Comparison of ENCODE assay signal across 17 cellular contexts in genomic region chr3:178443634-178444033, GRCh38.
DNase-seq lines count a peak whose midpoint lies in the region; ATAC-seq and TF ChIP-seq lines count a peak whose summit lies in the region.
"Had no signal": no experiment of that assay in that cellular context is flagged by ENCODE, and none has a peak within 500 bp of the region (broad histone marks: within the 10 kb centered on the region; RNA-seq: fewer than 3 reads in every experiment).

No MANE protein-coding gene starts in this region.

- H3K36me3 ChIP-seq in HCT116 (ENCODE audit: control insufficient read depth in 1 of 2, insufficient read depth in 2 of 2, low read length in 2 of 2): no peaks in the 10 kb centered on the region
- H3K36me3 ChIP-seq: colonic mucosa, lower lobe of right lung had no signal

- peak; percentile 61 for TF ChIP-seq RAD21 in HCT116 (IDR thresholded peaks at IDR 0.05; ENCODE audit: low read depth)

- H3K27me3 ChIP-seq in HCT116 (ENCODE audit: insufficient read depth, low read length): no peaks in the 10 kb centered on the region
- H3K27me3 ChIP-seq: colonic mucosa had no signal

- H4K20me1 ChIP-seq in HCT116 (ENCODE audit: insufficient read depth): no peaks in the 10 kb centered on the region

- no peak overlapping the region for H3K9ac ChIP-seq in HCT116 (ENCODE audit: low read length)

- H2AFZ ChIP-seq in HCT116 (ENCODE audit: low read depth, low read length, poor library complexity, severe bottlenecking): no peak overlapping the region

- no peak overlapping the region for H3K4me3 ChIP-seq in AG10803 (ENCODE audit: low read length)
- H3K4me3 ChIP-seq in HCT116 (replicated peaks in 1 of 2; ENCODE audit: low read depth in 1 of 2, low read length in 2 of 2): no peak overlapping the region
- no peak overlapping the region for H3K4me3 ChIP-seq in fibroblast of mammary gland (ENCODE audit: control insufficient read depth, low read depth, low read length)
- H3K4me3 ChIP-seq: colonic mucosa, lower lobe of right lung had no signal

- H3K9me3 ChIP-seq in HCT116 (ENCODE audit: control insufficient read depth in 1 of 2, insufficient read depth in 1 of 2, low read depth in 1 of 2, low read length in 2 of 2): no peaks in the 10 kb centered on the region
- H3K9me3 ChIP-seq: colonic mucosa, lower lobe of right lung had no signal

- TF ChIP-seq CTCF in AG10803 (conservative IDR thresholded peaks at IDR 0.05; ENCODE audit: low read length): peak; percentile 44
- TF ChIP-seq CTCF in HCT116 (IDR thresholded peaks at IDR 0.05 in 2 of 3, conservative IDR thresholded peaks at IDR 0.05 in 1 of 3; ENCODE audit: borderline replicate concordance in 1 of 3, insufficient read depth in 1 of 3, low read depth in 2 of 3, low read length in 2 of 3): peak in 2 of 3 experiments; percentile 21 to 43; a peak in 3 of 6 replicates
- TF ChIP-seq CTCF in fibroblast of mammary gland (conservative IDR thresholded peaks at IDR 0.05; ENCODE audit: control insufficient read depth, insufficient read depth, low read depth, low read length): no peak

- no peak overlapping the region for H3K4me2 ChIP-seq in HCT116 (ENCODE audit: low read length)

- BruUV-seq in HCT116 (replicated peaks; lab: Mats Ljungman, UMichigan): no TSS peak

- intact Hi-C loops in HCT116 (cut with micrococcal nuclease): no loop called here

- no peaks in the 10 kb centered on the region for H3K9me2 ChIP-seq in HCT116 (ENCODE audit: insufficient read depth)

- peaks cover 0 to 5% of the 10 kb centered on the region in 2 experiments; a peak in 1 of 4 replicates for H3K4me1 ChIP-seq in HCT116 (ENCODE audit: control insufficient read depth in 1 of 2, insufficient read depth in 2 of 2, low read length in 2 of 2)
- H3K4me1 ChIP-seq: colonic mucosa, lower lobe of right lung had no signal

- CTCF ChIA-PET in HCT116 (lab: Charles Lee): interaction anchor here (1.1 to 2.3 kb wide), 3 partner anchors 505 to 872 kb away, joined by 4 to 15 read pairs (median 6); no protein-coding TSS in a partner anchor

- ATAC-seq in HCT116 (no peak), GM21360 (IDR thresholded peaks at IDR 0.05; ENCODE audit: unreplicated experiment) (no peak)
- ATAC-seq: activated CD8-positive, alpha-beta T cell treated with anti-CD3 and anti-CD28 coated beads, Interleukin-2, amount 10 ng/mL, durations not matched to agents 7 days and 5 days; lower lobe of right lung; stimulated activated naive CD8-positive, alpha-beta T cell treated with anti-CD3 and anti-CD28 coated beads, Interleukin-15, amount 100 ng/mL, for 72 hours had no signal

- TF ChIP-seq POLR2A in HCT116 (IDR thresholded peaks at IDR 0.05; ENCODE audit: borderline replicate concordance, extremely low read depth, insufficient read depth, insufficient read length): no peak

- no peak overlapping the region for H3K27ac ChIP-seq in HCT116 (ENCODE audit: low read depth, low read length)
- H3K27ac ChIP-seq: colonic mucosa, lower lobe of right lung had no signal

- POLR2A ChIA-PET in HCT116 (lab: Charles Lee): no interaction called here

- peak; percentile 30 for DNase-seq in AG10803 (ENCODE audit: low read depth)
- no peak for DNase-seq in HCT116 (ENCODE audit: low read depth, low spot score)
- DNase-seq in RKO (ENCODE audit: low spot score): peak; percentile 34
- peak; percentile 5 for DNase-seq in fibroblast of mammary gland (ENCODE audit: low read depth)
- DNase-seq in SIG-M5 treated with dmso at 0.1 percent for 504 hours (lab: John Stamatoyannopoulos, UW; ENCODE audit: unreplicated experiment): no peak
- DNase-seq in activated CD8-positive, alpha-beta memory T cell treated with anti-CD3 and anti-CD28 coated beads, Interleukin-2, amount 50 U/mL, for 4 hours: no peak
- no peak for DNase-seq in dedifferentiated amniotic fluid mesenchymal stem cell (ENCODE audit: extremely low spot score)
- DNase-seq: activated CD8-positive, alpha-beta T cell treated with anti-CD3 and anti-CD28 coated beads, Interleukin-2, amount 10 ng/mL, durations not matched to agents 7 days and 5 days; activated naive CD4-positive, alpha-beta T cell treated with anti-CD3 and anti-CD28 coated beads for 36 hours; colonic mucosa; KBM-7; lower lobe of right lung; NCI-H774; stimulated activated CD4-positive, alpha-beta T cell treated with anti-CD3 and anti-CD28 coated beads, Interleukin-4, amount 100 ng/mL, for 1 hour; stimulated activated naive CD8-positive, alpha-beta T cell treated with anti-CD3 and anti-CD28 coated beads, Interleukin-15, amount 100 ng/mL, for 72 hours; T-helper 2 cell had no signal

- RAD21 ChIA-PET in HCT116 (lab: Charles Lee; ENCODE audit: low non-redundant PET in 1 of 2, low total read pairs in 2 of 2, uncharacterized antibody in 2 of 2, unreplicated experiment in 2 of 2): no interaction called here

- H3K79me2 ChIP-seq in HCT116 (ENCODE audit: insufficient read depth, low read length): no peaks in the 10 kb centered on the region

TF ChIP-seq in HCT116, 20 proteins besides CTCF, POLR2A, EP300 and RAD21:
- 0 out of 2 replicates have a peak, but pooled peaks have one; percentile 15 for TF ChIP-seq CBX3 (IDR thresholded peaks at IDR 0.05; ENCODE audit: low read depth)
- no peak for TF ChIP-seq ZNF274 (IDR thresholded peaks at IDR 0.05; ENCODE audit: low read depth, low read length)

Comparison
In these comparisons a context has a peak if more than half of its experiments do, and no peak if none do; other contexts are left out.
1. DNase-seq: peak in AG10803 (single experiment), RKO (single experiment) and fibroblast of mammary gland (single experiment); none in HCT116 (single experiment), SIG-M5 treated with dmso at 0.1 percent for 504 hours (single experiment), activated CD8-positive, alpha-beta memory T cell treated with anti-CD3 and anti-CD28 coated beads, Interleukin-2, amount 50 U/mL, for 4 hours (single experiment) and dedifferentiated amniotic fluid mesenchymal stem cell (single experiment).